ENCODE assay signal across 15 cellular contexts in the genomic region with DNA sequence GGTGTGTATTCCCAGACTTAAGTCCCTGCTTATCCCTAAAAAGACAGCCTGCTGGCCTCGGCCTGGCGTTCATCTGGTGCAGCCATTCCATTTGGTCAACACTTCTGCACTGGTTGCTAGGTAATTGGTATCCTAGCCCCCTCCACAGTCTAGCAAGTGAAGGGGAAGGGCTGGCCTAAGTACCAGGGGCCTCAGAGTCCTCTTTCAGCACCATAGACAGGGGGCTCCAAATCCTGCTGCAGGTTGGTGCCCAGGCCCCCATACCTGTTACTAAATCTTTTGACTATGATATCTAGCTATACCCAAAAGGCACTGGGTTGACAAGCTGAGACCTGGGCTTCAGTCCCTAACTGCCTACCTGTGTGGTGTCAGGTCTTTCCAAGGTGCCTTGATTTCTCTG. TPM values are rescaled to one million over a fixed set of nuclear protein-coding genes. Genes with fewer than 3 reads are reported as not detected.
DNase-seq lines count a peak whose midpoint lies in the region; ATAC-seq and TF ChIP-seq lines count a peak whose summit lies in the region.
"Had no signal": no experiment of that assay in that cellular context is flagged by ENCODE, and none has a peak within 500 bp of the region (broad histone marks: within the 10 kb centered on the region; RNA-seq: fewer than 3 reads in every experiment).

No MANE protein-coding gene starts in this region.

- no peaks in the 10 kb centered on the region for H3K27me3 Mint-ChIP-seq in activated T-helper 2 cell treated with anti-CD3 and anti-CD28 coated beads, Interferon-gamma antibody, Interleukin-2, Interleukin-4, amounts not matched to agents 10 μg/mL and 5 μg/mL and 100 μg/mL, durations not matched to agents 14 hours and 24 hours and 36 hours (ENCODE audit: low read depth)

- H3K27me3 ChIP-seq in BLaER1 treated with 17β-estradiol and CSF1 and Interleukin-3, amounts not matched to agents 10 nM and 100 nM = no peaks in the 10 kb centered on the region
- no peaks in the 10 kb centered on the region for H3K27me3 ChIP-seq in DND-41 (ENCODE audit: insufficient read depth, low read length, poor library complexity)
- no peaks in the 10 kb centered on the region for H3K27me3 ChIP-seq in neutrophil
- H3K27me3 ChIP-seq: heart right ventricle had no signal

- H3K36me3 Mint-ChIP-seq in activated T-helper 2 cell treated with anti-CD3 and anti-CD28 coated beads, Interferon-gamma antibody, Interleukin-2, Interleukin-4, amounts not matched to agents 10 μg/mL and 5 μg/mL and 100 μg/mL, durations not matched to agents 14 hours and 24 hours and 36 hours (ENCODE audit: low read depth) = peaks cover 75% of the 10 kb centered on the region

- H4K20me1 ChIP-seq in BLaER1 treated with 17β-estradiol and CSF1 and Interleukin-3, amounts not matched to agents 10 nM and 100 nM = peaks cover 0 to 82% (median 62%) of the 10 kb centered on the region in 11 experiments; a peak in 19 of 22 replicates
- H4K20me1 ChIP-seq in DND-41 (ENCODE audit: insufficient read depth, low read length) = peaks cover 45% of the 10 kb centered on the region

- peak overlapping the region; percentile 63 to 95 (median 90); a peak in 17 of 22 replicates for H3K9ac ChIP-seq in BLaER1 treated with 17β-estradiol and CSF1 and Interleukin-3, amounts not matched to agents 10 nM and 100 nM
- H3K9ac ChIP-seq in DND-41 (ENCODE audit: low read depth, low read length) = no peak overlapping the region

- TF ChIP-seq CTCF in DND-41 (IDR thresholded peaks at IDR 0.05; ENCODE audit: borderline replicate concordance, extremely low read depth, low read length, poor library complexity, severe bottlenecking) = no peak
- no peak for TF ChIP-seq CTCF in neutrophil (IDR thresholded peaks at IDR 0.05)

- peaks cover 55 to 78% (median 62%) of the 10 kb centered on the region in 11 experiments for H3K36me3 ChIP-seq in BLaER1 treated with 17β-estradiol and CSF1 and Interleukin-3, amounts not matched to agents 10 nM and 100 nM
- H3K36me3 ChIP-seq in DND-41 (ENCODE audit: insufficient read depth, low read length) (peaks cover 67% of the 10 kb centered on the region), neutrophil (peaks cover 52% of the 10 kb centered on the region)

- no peak for DNase-seq in DND-41
- DNase-seq in activated T-helper 2 cell treated with anti-CD3 and anti-CD28 coated beads, Interferon-gamma antibody, Interleukin-2, Interleukin-4, amounts not matched to agents 10 μg/mL and 5 μg/mL and 100 μg/mL, durations not matched to agents 14 hours and 24 hours and 36 hours (ENCODE audit: low spot score) = no peak
- no peak for DNase-seq in NCI-H510A treated with DMSO at 0.1 percent for 48 hours (lab: John Stamatoyannopoulos, UW)
- DNase-seq in NCI-H1092 treated with DMSO at 0.1 percent for 48 hours (lab: John Stamatoyannopoulos, UW) = no peak
- no peak for DNase-seq in SIG-M5 (lab: John Stamatoyannopoulos, UW)
- DNase-seq: erythroblast; GM23248; heart right ventricle; KBM-7; NCI-H1417 treated with DMSO at 0.1 percent for 48 hours; NCI-H446; stimulated activated CD4-positive, alpha-beta T cell treated with anti-CD3 and anti-CD28 coated beads, Interleukin-2, amount 100 ng/mL, for 24 hours had no signal

- peak overlapping the region; percentile 73 to 97 (median 93); a peak in 16 of 22 replicates for H3K27ac ChIP-seq in BLaER1 treated with 17β-estradiol and CSF1 and Interleukin-3, amounts not matched to agents 10 nM and 100 nM
- peak overlapping the region; percentile 36 for H3K27ac ChIP-seq in DND-41 (ENCODE audit: low read length)
- H3K27ac ChIP-seq in neutrophil = peak overlapping the region; percentile 91

- peak overlapping the region; percentile 69 for H3K4me3 Mint-ChIP-seq in activated T-helper 2 cell treated with anti-CD3 and anti-CD28 coated beads, Interferon-gamma antibody, Interleukin-2, Interleukin-4, amounts not matched to agents 10 μg/mL and 5 μg/mL and 100 μg/mL, durations not matched to agents 14 hours and 24 hours and 36 hours (ENCODE audit: low read depth)

- H3K79me2 ChIP-seq in DND-41 (ENCODE audit: insufficient read depth, low read length) = peaks cover 23% of the 10 kb centered on the region

- ATAC-seq in DND-41 (ENCODE audit: insufficient read depth, low read depth) (no peak), HG02571 (IDR thresholded peaks at IDR 0.05; ENCODE audit: unreplicated experiment) (no peak)
- ATAC-seq: heart right ventricle had no signal

- H3K4me1 ChIP-seq in BLaER1 treated with 17β-estradiol and CSF1 and Interleukin-3, amounts not matched to agents 10 nM and 100 nM = peaks cover 84 to 93% (median 91%) of the 10 kb centered on the region in 10 experiments
- peaks cover 66% of the 10 kb centered on the region for H3K4me1 ChIP-seq in DND-41 (ENCODE audit: insufficient read depth, low read length)
- H3K4me1 ChIP-seq in neutrophil (ENCODE audit: control insufficient read depth in 1 of 2, insufficient read depth in 1 of 2, low read depth in 1 of 2, low read length in 1 of 2) = peaks cover 51 to 57% of the 10 kb centered on the region in 2 experiments

- no peaks in the 10 kb centered on the region for H3K9me3 ChIP-seq in BLaER1 treated with 17β-estradiol and CSF1 and Interleukin-3, amounts not matched to agents 10 nM and 100 nM (replicated peaks in 1 of 11)
- H3K9me3 ChIP-seq in DND-41 (ENCODE audit: insufficient read depth, low read length, severe bottlenecking) (no peaks in the 10 kb centered on the region), neutrophil (no peaks in the 10 kb centered on the region)
- H3K9me3 ChIP-seq: heart right ventricle had no signal

- intact Hi-C loops in activated T-helper 2 cell treated with anti-CD3 and anti-CD28 coated beads, Interferon-gamma antibody, Interleukin-2, Interleukin-4, amounts not matched to agents 10 μg/mL and 5 μg/mL and 100 μg/mL, durations not matched to agents 14 hours and 24 hours and 36 hours (cut with micrococcal nuclease) = loop anchor here (5.0 kb wide), 1 partner anchor 256 kb away; no protein-coding TSS in a partner anchor

- H3K4me3 ChIP-seq in BLaER1 treated with 17β-estradiol and CSF1 and Interleukin-3, amounts not matched to agents 10 nM and 100 nM = peak overlapping the region in 1 of 10 experiments; percentile 7; a peak in 2 of 20 replicates
- no peak overlapping the region for H3K4me3 ChIP-seq in DND-41 (ENCODE audit: low read depth in 1 of 2, low read length in 2 of 2)
- H3K4me3 ChIP-seq in neutrophil (ENCODE audit: low read depth in 1 of 2, low read length in 1 of 2) = no peak overlapping the region
- H3K4me3 ChIP-seq: GM23248 had no signal

- peak overlapping the region; percentile 96 for H3K27ac Mint-ChIP-seq in activated T-helper 2 cell treated with anti-CD3 and anti-CD28 coated beads, Interferon-gamma antibody, Interleukin-2, Interleukin-4, amounts not matched to agents 10 μg/mL and 5 μg/mL and 100 μg/mL, durations not matched to agents 14 hours and 24 hours and 36 hours

- H3K4me2 ChIP-seq in BLaER1 treated with 17β-estradiol and CSF1 and Interleukin-3, amounts not matched to agents 10 nM and 100 nM = peak overlapping the region; percentile 79 to 98 (median 92)
- peak overlapping the region; percentile 21; the same call in 1 of the 2 replicates for H3K4me2 ChIP-seq in DND-41 (ENCODE audit: insufficient read depth, low read length)

- H2AFZ ChIP-seq in DND-41 (ENCODE audit: low read depth, low read length) = no peak overlapping the region
- H2AFZ ChIP-seq: GM23248 had no signal

- peaks cover 77% of the 10 kb centered on the region for H3K4me1 Mint-ChIP-seq in activated T-helper 2 cell treated with anti-CD3 and anti-CD28 coated beads, Interferon-gamma antibody, Interleukin-2, Interleukin-4, amounts not matched to agents 10 μg/mL and 5 μg/mL and 100 μg/mL, durations not matched to agents 14 hours and 24 hours and 36 hours (ENCODE audit: low read depth)

- H3K9me3 Mint-ChIP-seq in activated T-helper 2 cell treated with anti-CD3 and anti-CD28 coated beads, Interferon-gamma antibody, Interleukin-2, Interleukin-4, amounts not matched to agents 10 μg/mL and 5 μg/mL and 100 μg/mL, durations not matched to agents 14 hours and 24 hours and 36 hours = no peaks in the 10 kb centered on the region

RNA-seq across cellular contexts. Expression of gene CCDC97, which starts 4.0 kb away (rescaled TPM):
- total RNA-seq in activated T-helper 2 cell treated with anti-CD3 and anti-CD28 coated beads, Interferon-gamma antibody, Interleukin-2, Interleukin-4, amounts not matched to agents 10 μg/mL and 5 μg/mL and 100 μg/mL, durations not matched to agents 14 hours and 24 hours and 36 hours = 33.5 and 34.4 TPM in 2 replicates

RNA-seq across cellular contexts. Expression of gene HNRNPUL1, which starts 41.8 kb away (rescaled TPM):
- total RNA-seq in activated T-helper 2 cell treated with anti-CD3 and anti-CD28 coated beads, Interferon-gamma antibody, Interleukin-2, Interleukin-4, amounts not matched to agents 10 μg/mL and 5 μg/mL and 100 μg/mL, durations not matched to agents 14 hours and 24 hours and 36 hours = 283 and 294 TPM in 2 replicates

RNA-seq across cellular contexts. Expression of gene TGFB1, which starts 47.8 kb away (rescaled TPM):
- total RNA-seq in activated T-helper 2 cell treated with anti-CD3 and anti-CD28 coated beads, Interferon-gamma antibody, Interleukin-2, Interleukin-4, amounts not matched to agents 10 μg/mL and 5 μg/mL and 100 μg/mL, durations not matched to agents 14 hours and 24 hours and 36 hours = 125 and 126 TPM in 2 replicates

RNA-seq across cellular contexts. Expression of gene B9D2, which starts 58.0 kb away (rescaled TPM):
- total RNA-seq in activated T-helper 2 cell treated with anti-CD3 and anti-CD28 coated beads, Interferon-gamma antibody, Interleukin-2, Interleukin-4, amounts not matched to agents 10 μg/mL and 5 μg/mL and 100 μg/mL, durations not matched to agents 14 hours and 24 hours and 36 hours = 6.2 TPM in 2 replicates

Comparison
In these comparisons a context has a peak if more than half of its experiments do, and no peak if none do; other contexts are left out.
1. H3K27ac ChIP-seq: peak in every context shown above with its lines; median percentile 93 in BLaER1 treated with 17β-estradiol and CSF1 and Interleukin-3, amounts not matched to agents 10 nM and 100 nM; 91 in neutrophil; 36 in DND-41.